ENCODE assay signal across 9 cellular contexts in the genomic region with DNA sequence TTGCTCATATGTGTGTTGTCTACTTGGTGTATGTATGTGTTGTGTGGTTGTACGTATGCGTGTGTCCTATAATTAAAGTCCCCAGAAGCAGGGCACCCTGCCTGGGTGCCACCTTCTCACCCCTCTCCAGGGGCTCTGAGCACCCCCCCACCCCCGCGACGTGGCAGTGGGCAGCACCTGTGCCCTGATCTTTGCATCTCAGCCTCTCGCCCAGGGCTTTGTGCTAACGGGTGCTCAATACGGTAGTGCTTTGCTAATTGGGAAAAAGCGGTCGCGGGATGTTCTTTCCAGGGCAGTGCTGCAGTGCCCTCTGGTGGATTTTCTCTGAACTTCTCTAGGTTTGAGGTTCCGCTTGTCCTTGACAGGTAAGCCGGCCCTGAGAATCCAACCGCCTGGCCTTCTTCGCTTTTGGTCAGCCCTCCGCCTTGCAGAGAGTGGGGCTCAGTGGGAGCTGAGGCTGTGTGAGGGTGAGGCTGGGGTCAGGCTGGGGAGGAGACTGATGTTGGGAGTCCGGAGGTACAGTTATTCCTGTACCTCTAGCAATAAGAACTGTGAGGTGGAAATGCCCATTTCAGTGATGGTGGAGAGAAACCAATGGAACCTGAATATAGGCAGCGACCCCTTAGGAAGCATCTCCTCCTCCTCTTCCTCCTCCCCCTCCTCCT. TPM values are rescaled to one million over a fixed set of nuclear protein-coding genes. Genes with fewer than 3 reads are reported as not detected.
DNase-seq lines count a peak whose midpoint lies in the region; ATAC-seq and TF ChIP-seq lines count a peak whose summit lies in the region.
"Had no signal": no experiment of that assay in that cellular context is flagged by ENCODE, and none has a peak within 500 bp of the region (broad histone marks: within the 10 kb centered on the region; RNA-seq: fewer than 3 reads in every experiment).

No MANE protein-coding gene starts in this region.

- H4K20me1 ChIP-seq in fibroblast of lung (ENCODE audit: control insufficient read depth, extremely low read depth, insufficient read depth, low read length) (no peaks in the 10 kb centered on the region), neural progenitor cell (ENCODE audit: low read depth) (no peaks in the 10 kb centered on the region)

- H3K27ac ChIP-seq in Panc1 (ENCODE audit: low read length) (no peak overlapping the region), fibroblast of lung (ENCODE audit: insufficient read depth, low read length) (no peak overlapping the region), neural progenitor cell (no peak overlapping the region), substantia nigra (ENCODE audit: low read depth, low read length, poor library complexity, severe bottlenecking) (no peak overlapping the region)
- H3K27ac ChIP-seq: skin epidermis had no signal

- H3K79me2 ChIP-seq in fibroblast of lung (ENCODE audit: control insufficient read depth, insufficient read depth, low read length), result no peaks in the 10 kb centered on the region
- H3K79me2 ChIP-seq in neural progenitor cell (ENCODE audit: low read depth), result no peaks in the 10 kb centered on the region

- H3K9ac ChIP-seq in fibroblast of lung (ENCODE audit: insufficient read depth, low read length) (no peak overlapping the region), neural progenitor cell (no peak overlapping the region)

- no peaks in the 10 kb centered on the region for H3K9me3 ChIP-seq in Panc1 (ENCODE audit: control insufficient read depth, insufficient read depth, low read depth, low read length)
- no peaks in the 10 kb centered on the region for H3K9me3 ChIP-seq in fibroblast of lung (ENCODE audit: control insufficient read depth, insufficient read depth, low read depth, low read length)
- no peaks in the 10 kb centered on the region for H3K9me3 ChIP-seq in neural progenitor cell (ENCODE audit: low read depth)

- H3K4me1 ChIP-seq in Panc1 (ENCODE audit: control insufficient read depth, insufficient read depth, low read length), result no peaks in the 10 kb centered on the region
- no peaks in the 10 kb centered on the region for H3K4me1 ChIP-seq in fibroblast of lung (ENCODE audit: control insufficient read depth, extremely low read depth, insufficient read depth, low read length)
- H3K4me1 ChIP-seq in neural progenitor cell, result peaks cover 1% of the 10 kb centered on the region

- H3K4me1 Mint-ChIP-seq in activated T-cell treated with anti-CD3 and anti-CD28 coated beads, Interleukin-2, amount 50 U/mL, for 24 hours (ENCODE audit: low read depth), result peaks cover 9% of the 10 kb centered on the region
- H3K4me1 Mint-ChIP-seq in neural progenitor cell, result peaks cover 2% of the 10 kb centered on the region

- H3K4me3 ChIP-seq in LNCaP clone FGC (ENCODE audit: low read depth, low read length) (no peak overlapping the region), Panc1 (ENCODE audit: low read depth in 2 of 2, low read length in 2 of 2) (no peak overlapping the region), fibroblast of lung (replicated peaks in 1 of 4; ENCODE audit: control extremely low read depth in 1 of 4, insufficient read depth in 1 of 4, low read depth in 3 of 4, low read length in 4 of 4) (no peak overlapping the region), neural progenitor cell (no peak overlapping the region)
- H3K4me3 ChIP-seq: skin epidermis had no signal

- CTCF ChIA-PET in Panc1 (lab: Charles Lee), result interaction anchor here (0.5 to 6.2 kb wide), 3 partner anchors 171 to 533 kb away, joined by 4 to 53 read pairs (median 17); no protein-coding TSS in a partner anchor

- TF ChIP-seq CTCF in LNCaP clone FGC (IDR thresholded peaks at IDR 0.05; ENCODE audit: control insufficient read depth, extremely low read depth, insufficient read depth) (peak; percentile 79), Panc1 (IDR thresholded peaks at IDR 0.05) (peak; percentile 97), fibroblast of lung (conservative IDR thresholded peaks at IDR 0.05 in 1 of 2, IDR thresholded peaks at IDR 0.05 in 1 of 2; ENCODE audit: low read depth in 1 of 2, low read length in 2 of 2) (peak; percentile 68 to 80), neural progenitor cell (IDR thresholded peaks at IDR 0.05) (peak; percentile 85)

- no TSS peak for BruUV-seq in Panc1 (replicated peaks; lab: Mats Ljungman, UMichigan)

- DNase-seq in activated gamma-delta T cell treated with Interleukin-2 at 50 U/mL for 16 hours (peak; percentile 69), activated gamma-delta T cell (lab: John Stamatoyannopoulos, UW) (no peak), LNCaP clone FGC (ENCODE audit: low read depth) (peak; percentile 79), Panc1 (ENCODE audit: low read depth, low spot score) (peak; percentile 76), fibroblast of lung (ENCODE audit: low read depth in 2 of 2) (peak; percentile 52 to 78), neural progenitor cell (ENCODE audit: low spot score) (peak; percentile 92), substantia nigra (lab: John Stamatoyannopoulos, UW) (peak in 36 of 49 donors; percentile 12 to 81 (median 44))
- peak; percentile 81 for DNase-seq in activated T-cell treated with anti-CD3 and anti-CD28 coated beads, Interleukin-2, amount 50 U/mL, for 24 hours

- peaks cover 31% of the 10 kb centered on the region for H3K27me3 Mint-ChIP-seq in activated T-cell treated with anti-CD3 and anti-CD28 coated beads, Interleukin-2, amount 50 U/mL, for 24 hours
- H3K27me3 Mint-ChIP-seq in neural progenitor cell (ENCODE audit: insufficient read depth, low read depth), result peaks cover 28% of the 10 kb centered on the region

- peaks cover 12% of the 10 kb centered on the region for H3F3A ChIP-seq in neural progenitor cell (ENCODE audit: low read depth)

- H3K27me3 ChIP-seq in Panc1 (ENCODE audit: control insufficient read depth, insufficient read depth, low read length), result 0 out of 2 replicates have a peak, but pooled peaks cover 5% of the 10 kb centered on the region
- H3K27me3 ChIP-seq in fibroblast of lung (ENCODE audit: control insufficient read depth, insufficient read depth, low read length), result peaks cover 13% of the 10 kb centered on the region
- peaks cover 15% of the 10 kb centered on the region for H3K27me3 ChIP-seq in neural progenitor cell

- H3K36me3 ChIP-seq in Panc1 (ENCODE audit: control insufficient read depth, insufficient read depth, low read length) (no peaks in the 10 kb centered on the region), fibroblast of lung (ENCODE audit: control insufficient read depth, insufficient read depth, low read length) (no peaks in the 10 kb centered on the region), neural progenitor cell (no peaks in the 10 kb centered on the region)

- intact Hi-C loops in Panc1 (cut with micrococcal nuclease; ENCODE audit: unreplicated experiment), result loop anchor here (1.0 to 2.0 kb wide), 3 partner anchors 76 to 173 kb away; no protein-coding TSS in a partner anchor

- no peaks in the 10 kb centered on the region for H3K36me3 Mint-ChIP-seq in activated T-cell treated with anti-CD3 and anti-CD28 coated beads, Interleukin-2, amount 50 U/mL, for 24 hours (ENCODE audit: low read depth)
- no peaks in the 10 kb centered on the region for H3K36me3 Mint-ChIP-seq in neural progenitor cell

- H3K27ac Mint-ChIP-seq in activated T-cell treated with anti-CD3 and anti-CD28 coated beads, Interleukin-2, amount 50 U/mL, for 24 hours, result no peak overlapping the region
- H3K27ac Mint-ChIP-seq in neural progenitor cell, result no peak overlapping the region

- in situ Hi-C loops in Panc1 (cut with HindIII; ENCODE audit: low pct_unique_long_range_greater_than_20kb, low sequenced_read_pairs), result no loop called here

- ATAC-seq in Panc1, result peak; percentile 85

- no peaks in the 10 kb centered on the region for H3K9me3 Mint-ChIP-seq in activated T-cell treated with anti-CD3 and anti-CD28 coated beads, Interleukin-2, amount 50 U/mL, for 24 hours
- H3K9me3 Mint-ChIP-seq in neural progenitor cell, result no peaks in the 10 kb centered on the region

- H3K4me3 Mint-ChIP-seq in activated T-cell treated with anti-CD3 and anti-CD28 coated beads, Interleukin-2, amount 50 U/mL, for 24 hours, result no peak overlapping the region
- peak overlapping the region; percentile 72 for H3K4me3 Mint-ChIP-seq in neural progenitor cell

- H2AFZ ChIP-seq in fibroblast of lung (ENCODE audit: low read length), result no peak overlapping the region
- peak overlapping the region; percentile 84 for H2AFZ ChIP-seq in neural progenitor cell (replicated peaks)

- H3K4me2 ChIP-seq in fibroblast of lung (ENCODE audit: extremely low read depth, insufficient read depth, low read length) (no peak overlapping the region), neural progenitor cell (no peak overlapping the region)

- POLR2A ChIA-PET in Panc1 (lab: Charles Lee), result no interaction called here

RNA-seq across cellular contexts. Expression of gene EPHB3, which starts 17.6 kb away (rescaled TPM):
- 6.0 TPM for total RNA-seq in Panc1 (2021; ENCODE audit: unreplicated experiment)
- 9.6 TPM for polyA plus RNA-seq in Panc1 (2012; ENCODE audit: insufficient read length)
- 3.9 and 7.6 TPM in 2 replicates for total RNA-seq in fibroblast of lung
- polyA plus RNA-seq in fibroblast of lung, result 1.6 and 2.2 TPM in 2 replicates
- polyA plus RNA-seq in fibroblast of lung (2012), result 4.0 and 5.1 TPM in 2 replicates
- polyA minus RNA-seq in fibroblast of lung (ENCODE audit: low replicate concordance), result 21.6 and 24.8 TPM in 2 replicates
- 2.3 and 3.6 TPM in 2 replicates for total RNA-seq in neural progenitor cell (ENCODE audit: low replicate concordance)
